In genomic region chr17:82457071-82457789, GRCh38 we compare ENCODE assay signal across 1 cellular context.
TF ChIP-seq lines count a peak whose summit lies in the region.

No MANE protein-coding gene starts in this region.

TF ChIP-seq in K562, 482 proteins besides CTCF, POLR2A, EP300 and RAD21 (continued from another document and continues in another):
- TF ChIP-seq RREB1 (CRISPR knock-in tag; IDR thresholded peaks at IDR 0.05) (no peak), TEAD1 (CRISPR knock-in tag; IDR thresholded peaks at IDR 0.05) (peak in 1 of 2 experiments; percentile 66; a peak in 1 of 4 replicates), TRIM28 (IDR thresholded peaks at IDR 0.05) (no peak), MAZ (CRISPR knock-in tag; conservative IDR thresholded peaks at IDR 0.05 in 1 of 2, IDR thresholded peaks at IDR 0.05 in 1 of 2) (peak in 1 of 2 experiments; percentile 15; a peak in 2 of 4 replicates), TAF15 (IDR thresholded peaks at IDR 0.05; ENCODE audit: low read depth, low read length) (no peak), FOXM1 (IDR thresholded peaks at IDR 0.05; ENCODE audit: low read depth) (peak; percentile 74), FOXM1 (CRISPR knock-in tag; IDR thresholded peaks at IDR 0.05; ENCODE audit: low read depth) (no peak), ADNP (tag; IDR thresholded peaks at IDR 0.05) (0 out of 2 replicates have a peak, but pooled peaks have one; percentile 8), CBFA2T3 (IDR thresholded peaks at IDR 0.05) (peak; percentile 58), ILF3 (IDR thresholded peaks at IDR 0.05; ENCODE audit: borderline replicate concordance) (no peak), DPF2 (IDR thresholded peaks at IDR 0.05) (peak; percentile 68; the same call in 1 of the 2 replicates), U2AF2 (optimal IDR thresholded peaks at IDR 0.05; ENCODE audit: low read depth, low read length) (no peak), PHTF2 (CRISPR knock-in tag; IDR thresholded peaks at IDR 0.05) (no peak), ZNF76 (CRISPR knock-in tag; IDR thresholded peaks at IDR 0.05; ENCODE audit: borderline replicate concordance) (no peak), RFX5 (IDR thresholded peaks at IDR 0.05; ENCODE audit: low read depth, low read length) (no peak), TAF7 (tag; IDR thresholded peaks at IDR 0.05) (no peak), ZMIZ1 (IDR thresholded peaks at IDR 0.05; ENCODE audit: low read depth in 2 of 2, low read length in 2 of 2) (no peak), ZNF644 (tag; IDR thresholded peaks at IDR 0.05; ENCODE audit: low read depth) (peak; percentile 7; the same call in 1 of the 2 replicates), BCLAF1 (IDR thresholded peaks at IDR 0.05; ENCODE audit: borderline replicate concordance in 1 of 2, control insufficient read depth in 1 of 2, low read depth in 2 of 2, low read length in 1 of 2) (no peak), SNRNP70 (optimal IDR thresholded peaks at IDR 0.05; ENCODE audit: low read depth, low read length) (no peak), ETV6 (IDR thresholded peaks at IDR 0.05; ENCODE audit: borderline replicate concordance in 1 of 2, low read depth in 2 of 2, low read length in 1 of 2) (0 out of 4 replicates have a peak, but pooled peaks of 1 of the 2 experiments have one; percentile 35), ETV6 (CRISPR knock-in tag; IDR thresholded peaks at IDR 0.05; ENCODE audit: borderline replicate concordance) (no peak), RBM25 (IDR thresholded peaks at IDR 0.05; ENCODE audit: low read depth, low read length, severe bottlenecking) (no peak), HNRNPL (IDR thresholded peaks at IDR 0.05; ENCODE audit: low read depth, low read length) (no peak), SMARCC2 (IDR thresholded peaks at IDR 0.05; ENCODE audit: low read depth) (no peak), ZKSCAN3 (CRISPR knock-in tag; IDR thresholded peaks at IDR 0.05) (no peak), ETV1 (tag; conservative IDR thresholded peaks at IDR 0.05; ENCODE audit: low read depth) (no peak), TCF7 (IDR thresholded peaks at IDR 0.05; ENCODE audit: borderline replicate concordance) (no peak), ZBTB33 (CRISPR knock-in tag; IDR thresholded peaks at IDR 0.05) (no peak), ZNF778 (CRISPR knock-in tag; IDR thresholded peaks at IDR 0.05) (no peak), MGA (IDR thresholded peaks at IDR 0.05) (no peak; the same call in 1 of the 2 replicates), ZNF232 (CRISPR knock-in tag; IDR thresholded peaks at IDR 0.05) (no peak)
